ENCODE assay signal across 9 cellular contexts in the genomic region with DNA sequence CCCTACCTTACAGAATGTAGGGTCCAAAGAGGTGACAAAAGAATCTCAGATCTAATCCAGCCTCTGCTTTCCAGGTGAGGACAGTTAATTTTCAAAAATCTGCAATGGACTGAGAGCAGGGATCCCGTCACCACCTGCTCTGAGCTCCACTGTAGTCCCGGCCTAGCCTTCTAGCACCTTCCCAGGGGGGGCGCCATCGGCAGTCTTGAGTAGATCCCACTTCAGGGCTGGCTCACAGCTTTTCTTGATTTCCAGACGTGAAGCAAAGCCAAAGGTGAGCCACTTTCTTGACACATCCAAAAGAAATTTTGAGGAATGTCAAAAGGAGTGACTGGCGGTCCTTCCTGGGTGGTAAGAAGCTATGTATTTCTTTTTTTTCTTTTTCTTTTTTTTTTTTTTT.
DNase-seq lines count a peak whose midpoint lies in the region; ATAC-seq, FAIRE-seq and TF ChIP-seq lines count a peak whose summit lies in the region.
"Had no signal": no experiment of that assay in that cellular context is flagged by ENCODE, and none has a peak within 500 bp of the region (broad histone marks: within the 10 kb centered on the region; RNA-seq: fewer than 3 reads in every experiment).

No MANE protein-coding gene starts in this region.

- no peak overlapping the region for H3K27ac Mint-ChIP-seq in activated CD8-positive, alpha-beta T cell treated with anti-CD3 and anti-CD28 coated beads, Interleukin-2, amount 10 ng/mL, durations not matched to agents 7 days and 5 days
- H3K27ac Mint-ChIP-seq in activated T-helper 1 cell treated with anti-CD3 and anti-CD28 coated beads, Interleukin-12 subunit alpha, Interleukin-12 subunit beta, Interleukin-2, Interleukin-4 antibody, amounts not matched to agents 30 ng/mL and 10 ng/mL and 1 ng/mL, durations not matched to agents 14 hours and 24 hours and 36 hours, result no peak overlapping the region

- no peak overlapping the region for H3K9ac ChIP-seq in HepG2 (ENCODE audit: insufficient read depth, low read depth, low read length)

- in situ Hi-C loops in HepG2 (cut with HindIII; ENCODE audit: extremely low pct_ligation_motif_present, low pct_unique_long_range_greater_than_20kb), result loop anchor here (5.0 kb wide), 2 partner anchors 517 to 767 kb away; no protein-coding TSS in a partner anchor

- TF ChIP-seq CTCF in AG10803 (conservative IDR thresholded peaks at IDR 0.05; ENCODE audit: low read length) (peak; percentile 36), HepG2 (CRISPR knock-in tag; IDR thresholded peaks at IDR 0.05) (0 out of 2 replicates have a peak, but pooled peaks have one; percentile 11)

- no peaks in the 10 kb centered on the region for H3K27me3 Mint-ChIP-seq in activated CD8-positive, alpha-beta T cell treated with anti-CD3 and anti-CD28 coated beads, Interleukin-2, amount 10 ng/mL, durations not matched to agents 7 days and 5 days (ENCODE audit: low read depth)
- H3K27me3 Mint-ChIP-seq in activated T-helper 1 cell treated with anti-CD3 and anti-CD28 coated beads, Interleukin-12 subunit alpha, Interleukin-12 subunit beta, Interleukin-2, Interleukin-4 antibody, amounts not matched to agents 30 ng/mL and 10 ng/mL and 1 ng/mL, durations not matched to agents 14 hours and 24 hours and 36 hours (ENCODE audit: insufficient read depth), result no peaks in the 10 kb centered on the region

- no peaks in the 10 kb centered on the region for H3K4me1 ChIP-seq in HepG2 (ENCODE audit: insufficient read depth, low read length)

- peaks cover 4% of the 10 kb centered on the region for H3K4me1 Mint-ChIP-seq in activated CD8-positive, alpha-beta T cell treated with anti-CD3 and anti-CD28 coated beads, Interleukin-2, amount 10 ng/mL, durations not matched to agents 7 days and 5 days (ENCODE audit: low read depth)
- H3K4me1 Mint-ChIP-seq in activated T-helper 1 cell treated with anti-CD3 and anti-CD28 coated beads, Interleukin-12 subunit alpha, Interleukin-12 subunit beta, Interleukin-2, Interleukin-4 antibody, amounts not matched to agents 30 ng/mL and 10 ng/mL and 1 ng/mL, durations not matched to agents 14 hours and 24 hours and 36 hours (ENCODE audit: low read depth), result peaks cover 10% of the 10 kb centered on the region

- TF ChIP-seq EP300 in HepG2 (IDR thresholded peaks at IDR 0.05; ENCODE audit: low read depth in 2 of 2, low read length in 2 of 2), result no peak
- TF ChIP-seq EP300 in HepG2 (CRISPR knock-in tag; IDR thresholded peaks at IDR 0.05; ENCODE audit: borderline replicate concordance), result no peak

- intact Hi-C loops in HepG2 (cut with micrococcal nuclease; ENCODE audit: unreplicated experiment), result loop anchor here (1.0 to 2.0 kb wide), 6 partner anchors 509 to 812 kb away; no protein-coding TSS in a partner anchor
- intact Hi-C loops in activated T-helper 1 cell treated with anti-CD3 and anti-CD28 coated beads, Interleukin-12 subunit alpha, Interleukin-12 subunit beta, Interleukin-2, Interleukin-4 antibody, amounts not matched to agents 30 ng/mL and 10 ng/mL and 1 ng/mL, durations not matched to agents 14 hours and 24 hours and 36 hours (cut with micrococcal nuclease), result loop anchor here (1.0 to 10.0 kb wide), 11 partner anchors 118 to 1039 kb away; a partner anchor contains a TSS

- no peak for ATAC-seq in activated CD8-positive, alpha-beta T cell treated with anti-CD3 and anti-CD28 coated beads, Interleukin-2, amount 10 ng/mL, durations not matched to agents 7 days and 5 days
- ATAC-seq in HepG2 (peak; percentile 37; the same call in 1 of the 3 replicates), GM19324 (IDR thresholded peaks at IDR 0.05; ENCODE audit: low FRiP score, unreplicated experiment) (no peak), GM19467 (IDR thresholded peaks at IDR 0.05; ENCODE audit: unreplicated experiment) (no peak)

- DNase-seq in AG10803 (ENCODE audit: low read depth) (no peak), HCEC 1CT (peak; percentile 13), HepG2 (ENCODE audit: low spot score) (no peak)
- DNase-seq in activated CD8-positive, alpha-beta T cell treated with anti-CD3 and anti-CD28 coated beads, Interleukin-2, amount 10 ng/mL, durations not matched to agents 7 days and 5 days, result peak; percentile 50
- DNase-seq in effector CD8-positive, alpha-beta T cell (lab: John Stamatoyannopoulos, UW), result no peak
- DNase-seq in activated T-helper 1 cell treated with anti-CD3 and anti-CD28 coated beads, Interleukin-12 subunit alpha, Interleukin-12 subunit beta, Interleukin-2, Interleukin-4 antibody, amounts not matched to agents 30 ng/mL and 10 ng/mL and 1 ng/mL, durations not matched to agents 14 hours and 24 hours and 36 hours (ENCODE audit: low spot score), result no peak
- DNase-seq: activated T-cell treated with anti-CD3 and anti-CD28 coated beads, Interleukin-2, amount 50 U/mL, for 4 hours had no signal

- no peak for FAIRE-seq in HepG2 (lab: Jason Lieb, UNC)

- no peak overlapping the region for H3K4me3 Mint-ChIP-seq in activated CD8-positive, alpha-beta T cell treated with anti-CD3 and anti-CD28 coated beads, Interleukin-2, amount 10 ng/mL, durations not matched to agents 7 days and 5 days
- no peak overlapping the region for H3K4me3 Mint-ChIP-seq in activated T-helper 1 cell treated with anti-CD3 and anti-CD28 coated beads, Interleukin-12 subunit alpha, Interleukin-12 subunit beta, Interleukin-2, Interleukin-4 antibody, amounts not matched to agents 30 ng/mL and 10 ng/mL and 1 ng/mL, durations not matched to agents 14 hours and 24 hours and 36 hours
- H3K4me3 Mint-ChIP-seq: activated T-cell treated with anti-CD3 and anti-CD28 coated beads, Interleukin-2, amount 50 U/mL, for 4 hours had no signal

- H3K36me3 ChIP-seq in HepG2 (replicated peaks in 1 of 2; ENCODE audit: control insufficient read depth in 1 of 2, insufficient read depth in 2 of 2, low read length in 2 of 2), result no peaks in the 10 kb centered on the region

- no peaks in the 10 kb centered on the region for H3K9me3 Mint-ChIP-seq in activated CD8-positive, alpha-beta T cell treated with anti-CD3 and anti-CD28 coated beads, Interleukin-2, amount 10 ng/mL, durations not matched to agents 7 days and 5 days (ENCODE audit: insufficient read depth)
- no peaks in the 10 kb centered on the region for H3K9me3 Mint-ChIP-seq in activated T-helper 1 cell treated with anti-CD3 and anti-CD28 coated beads, Interleukin-12 subunit alpha, Interleukin-12 subunit beta, Interleukin-2, Interleukin-4 antibody, amounts not matched to agents 30 ng/mL and 10 ng/mL and 1 ng/mL, durations not matched to agents 14 hours and 24 hours and 36 hours
- H3K9me3 Mint-ChIP-seq: activated T-cell treated with anti-CD3 and anti-CD28 coated beads, Interleukin-2, amount 50 U/mL, for 4 hours had no signal

- H3K27ac ChIP-seq in HepG2 (ENCODE audit: extremely low read length, insufficient read depth, low read length), result no peak overlapping the region

- H3K4me2 ChIP-seq in HepG2 (ENCODE audit: low read depth, low read length), result no peak overlapping the region

- H2AFZ ChIP-seq in HepG2 (ENCODE audit: low read length), result no peak overlapping the region

- no peak for TF ChIP-seq RAD21 in HepG2 (CRISPR knock-in tag; IDR thresholded peaks at IDR 0.05)

- TF ChIP-seq POLR2A in HepG2 (IDR thresholded peaks at IDR 0.05; ENCODE audit: insufficient read depth in 1 of 2, low read depth in 2 of 2, low read length in 2 of 2), result no peak

- no peaks in the 10 kb centered on the region for H3K36me3 Mint-ChIP-seq in activated CD8-positive, alpha-beta T cell treated with anti-CD3 and anti-CD28 coated beads, Interleukin-2, amount 10 ng/mL, durations not matched to agents 7 days and 5 days (ENCODE audit: low read depth)
- H3K36me3 Mint-ChIP-seq in activated T-helper 1 cell treated with anti-CD3 and anti-CD28 coated beads, Interleukin-12 subunit alpha, Interleukin-12 subunit beta, Interleukin-2, Interleukin-4 antibody, amounts not matched to agents 30 ng/mL and 10 ng/mL and 1 ng/mL, durations not matched to agents 14 hours and 24 hours and 36 hours (ENCODE audit: low read depth), result no peaks in the 10 kb centered on the region

- no peaks in the 10 kb centered on the region for H4K20me1 ChIP-seq in HepG2 (ENCODE audit: insufficient read depth, low read length)

- BruUV-seq in HepG2 (replicated peaks; lab: Mats Ljungman, UMichigan), result no TSS peak

- no peaks in the 10 kb centered on the region; a peak in 2 of 5 replicates for H3K27me3 ChIP-seq in HepG2 (ENCODE audit: control insufficient read depth in 1 of 2, insufficient read depth in 2 of 2, low read length in 2 of 2)

- CTCF ChIA-PET in activated CD8-positive, alpha-beta T cell treated with anti-CD3 and anti-CD28 coated beads, Interleukin-2, amount 10 ng/mL, durations not matched to agents 7 days and 5 days (lab: Charles Lee), result interaction anchor here (0.7 to 7.4 kb wide), 40 partner anchors 13 to 1034 kb away, joined by 3 to 244 read pairs (median 4); a partner anchor contains a TSS
- CTCF ChIA-PET in HepG2 (lab: Yijun Ruan, JAX; ENCODE audit: low intra/inter-chr PET ratio, low total read pairs), result interaction anchor here (0.7 to 1.9 kb wide), 10 partner anchors 509 to 1063 kb away, joined by 3 to 12 read pairs (median 5); a partner anchor contains a TSS

- H3K4me3 ChIP-seq in AG10803 (ENCODE audit: low read length) (no peak overlapping the region), HepG2 (replicated peaks in 1 of 3; ENCODE audit: insufficient read depth in 1 of 3, low read depth in 2 of 3, low read length in 3 of 3) (no peak overlapping the region)

- H3K79me2 ChIP-seq in HepG2 (ENCODE audit: insufficient read depth, low read length), result no peaks in the 10 kb centered on the region

- no peaks in the 10 kb centered on the region for H3K9me3 ChIP-seq in HepG2 (ENCODE audit: low read length)

- POLR2A ChIA-PET in activated CD8-positive, alpha-beta T cell treated with anti-CD3 and anti-CD28 coated beads, Interleukin-2, amount 10 ng/mL, durations not matched to agents 7 days and 5 days (lab: Charles Lee), result interaction anchor here (0.8 kb wide), 1 partner anchor 509 kb away, joined by 3 read pairs; no protein-coding TSS in a partner anchor
- POLR2A ChIA-PET in HepG2 (lab: Yijun Ruan, JAX), result interaction anchor here (0.6 to 1.5 kb wide), 2 partner anchors 490 to 509 kb away, joined by 3 to 4 read pairs; no protein-coding TSS in a partner anchor

- WGBS in HepG2 (ENCODE audit: low lambda C conversion rate), result 2% methylated on average over 2 of the region's 6 CpGs

TF ChIP-seq in HepG2, 621 proteins besides CTCF, POLR2A, EP300 and RAD21:
- 0 out of 2 replicates have a peak, but pooled peaks have one; percentile 8 for TF ChIP-seq STAG1 (CRISPR knock-in tag; IDR thresholded peaks at IDR 0.05)
- no peak for TF ChIP-seq ZNF776 (CRISPR knock-in tag; IDR thresholded peaks at IDR 0.05)

Comparison
In these comparisons a context has a peak if more than half of its experiments do, and no peak if none do; other contexts are left out.
1. DNase-seq: peak in HCEC 1CT (single experiment) and activated CD8-positive, alpha-beta T cell treated with anti-CD3 and anti-CD28 coated beads, Interleukin-2, amount 10 ng/mL, durations not matched to agents 7 days and 5 days (single experiment); none in AG10803 (single experiment), HepG2 (single experiment), effector CD8-positive, alpha-beta T cell (single experiment) and activated T-helper 1 cell treated with anti-CD3 and anti-CD28 coated beads, Interleukin-12 subunit alpha, Interleukin-12 subunit beta, Interleukin-2, Interleukin-4 antibody, amounts not matched to agents 30 ng/mL and 10 ng/mL and 1 ng/mL, durations not matched to agents 14 hours and 24 hours and 36 hours (single experiment).